In genomic region chr13:112687836-112688559, GRCh38 we compare ENCODE assay signal across 14 cellular contexts. TPM values are rescaled to one million over a fixed set of nuclear protein-coding genes. Genes with fewer than 3 reads are reported as not detected.
DNase-seq lines count a peak whose midpoint lies in the region; TF ChIP-seq lines count a peak whose summit lies in the region.
"Had no signal": no experiment of that assay in that cellular context is flagged by ENCODE, and none has a peak within 500 bp of the region (broad histone marks: within the 10 kb centered on the region; RNA-seq: fewer than 3 reads in every experiment).

No MANE protein-coding gene starts in this region.

- no peak for DNase-seq in activated CD4-positive, alpha-beta T cell treated with anti-CD3 and anti-CD28 coated beads, Interleukin-2, amount 10 ng/mL, durations not matched to agents 24 days and 14 days
- DNase-seq in activated CD4-positive, alpha-beta T cell treated with anti-CD3 and anti-CD28 coated beads, Interleukin-2, amount 50 U/mL, for 1 hour: no peak
- DNase-seq in Peyer's patch (peak in 2 of 3 donors; percentile 12 to 38), endodermal cell (peak; percentile 45), sigmoid colon (no peak), inferior parietal cortex (ENCODE audit: extremely low spot score) (no peak), occipital lobe (lab: John Stamatoyannopoulos, UW) (no peak)
- DNase-seq in stimulated activated CD4-positive, alpha-beta T cell treated with anti-CD3 and anti-CD28 coated beads, Interleukin-4, amount 100 ng/mL, for 4 hours: no peak
- DNase-seq: DMS79 treated with DMSO at 0.1 percent for 48 hours, foreskin melanocyte, left cardiac atrium, NCI-H226, psoas muscle, WERI-Rb-1 had no signal

- TF ChIP-seq POLR2A in Peyer's patch (IDR thresholded peaks at IDR 0.05) (no peak), sigmoid colon (IDR thresholded peaks at IDR 0.05) (no peak)

- H3K27ac ChIP-seq in Peyer's patch (peak overlapping the region in 2 of 4 donors; percentile 86 to 96), endodermal cell (ENCODE audit: low read depth, low read length) (no peak overlapping the region), sigmoid colon (peak overlapping the region; percentile 87 to 95 (median 94))
- H3K27ac ChIP-seq: WERI-Rb-1 had no signal

- H3K9me3 Mint-ChIP-seq in activated CD4-positive, alpha-beta T cell treated with anti-CD3 and anti-CD28 coated beads, Interleukin-2, amount 10 ng/mL, durations not matched to agents 24 days and 14 days: no peaks in the 10 kb centered on the region
- H3K9me3 Mint-ChIP-seq in endodermal cell: no peaks in the 10 kb centered on the region

- intact Hi-C loops in activated CD4-positive, alpha-beta T cell treated with anti-CD3 and anti-CD28 coated beads, Interleukin-2, amount 10 ng/mL, durations not matched to agents 24 days and 14 days (cut with micrococcal nuclease): loop anchor here (1.0 kb wide), 2 partner anchors 14 to 48 kb away; no protein-coding TSS in a partner anchor
- intact Hi-C loops in sigmoid colon (cut with DNase I): loop anchor here (5.0 kb wide), 1 partner anchor 101 kb away; the partner anchor contains the start of gene TUBGCP3

- peak overlapping the region; percentile 82 for H3K4me3 Mint-ChIP-seq in activated CD4-positive, alpha-beta T cell treated with anti-CD3 and anti-CD28 coated beads, Interleukin-2, amount 10 ng/mL, durations not matched to agents 24 days and 14 days
- peak overlapping the region; percentile 86 for H3K4me3 Mint-ChIP-seq in endodermal cell

- no peaks in the 10 kb centered on the region for H3K36me3 Mint-ChIP-seq in activated CD4-positive, alpha-beta T cell treated with anti-CD3 and anti-CD28 coated beads, Interleukin-2, amount 10 ng/mL, durations not matched to agents 24 days and 14 days (ENCODE audit: low read depth)
- H3K36me3 Mint-ChIP-seq in endodermal cell (ENCODE audit: low read depth): no peaks in the 10 kb centered on the region

- H3K9ac ChIP-seq in endodermal cell (ENCODE audit: extremely low read depth, low read length, poor library complexity, severe bottlenecking): no peak overlapping the region

- peak overlapping the region; percentile 94 for H3K27ac Mint-ChIP-seq in activated CD4-positive, alpha-beta T cell treated with anti-CD3 and anti-CD28 coated beads, Interleukin-2, amount 10 ng/mL, durations not matched to agents 24 days and 14 days
- no peak overlapping the region for H3K27ac Mint-ChIP-seq in endodermal cell

- H3K4me3 ChIP-seq in Peyer's patch (no peak overlapping the region), endodermal cell (ENCODE audit: low read length) (no peak overlapping the region), sigmoid colon (no peak overlapping the region)

- peaks cover 3% of the 10 kb centered on the region for H3K27me3 Mint-ChIP-seq in activated CD4-positive, alpha-beta T cell treated with anti-CD3 and anti-CD28 coated beads, Interleukin-2, amount 10 ng/mL, durations not matched to agents 24 days and 14 days
- H3K27me3 Mint-ChIP-seq in endodermal cell (ENCODE audit: insufficient read depth): no peaks in the 10 kb centered on the region

- H3K27me3 ChIP-seq in Peyer's patch (no peaks in the 10 kb centered on the region), endodermal cell (ENCODE audit: control insufficient read depth, insufficient read depth, low read length, poor library complexity, severe bottlenecking) (no peaks in the 10 kb centered on the region), sigmoid colon (no peaks in the 10 kb centered on the region)

- no peak for TF ChIP-seq EP300 in sigmoid colon (IDR thresholded peaks at IDR 0.05)

- no peaks in the 10 kb centered on the region for H3K36me3 ChIP-seq in Peyer's patch
- no peaks in the 10 kb centered on the region for H3K36me3 ChIP-seq in endodermal cell (ENCODE audit: control insufficient read depth, insufficient read depth, low read length)
- no peaks in the 10 kb centered on the region for H3K36me3 ChIP-seq in sigmoid colon
- H3K36me3 ChIP-seq: WERI-Rb-1 had no signal

- peaks cover 38% of the 10 kb centered on the region for H3K4me1 Mint-ChIP-seq in activated CD4-positive, alpha-beta T cell treated with anti-CD3 and anti-CD28 coated beads, Interleukin-2, amount 10 ng/mL, durations not matched to agents 24 days and 14 days
- peaks cover 38% of the 10 kb centered on the region for H3K4me1 Mint-ChIP-seq in endodermal cell

- H3K4me1 ChIP-seq in Peyer's patch: peaks cover 0 to 13% (median 8%) of the 10 kb centered on the region in 4 donors
- H3K4me1 ChIP-seq in endodermal cell (ENCODE audit: control insufficient read depth, insufficient read depth, low read length): peaks cover 8% of the 10 kb centered on the region
- H3K4me1 ChIP-seq in sigmoid colon: peaks cover 0 to 32% (median 20%) of the 10 kb centered on the region in 4 donors

- 90 to 96% methylated on average over 8 to 10 of the region's 10 CpGs for WGBS in endodermal cell (ENCODE audit: insufficient coverage in 1 of 2, insufficient read length in 1 of 2), 2 experiments
- 87 to 90% methylated on average over 10 of the region's 10 CpGs for WGBS in sigmoid colon, 2 donors

- TF ChIP-seq CTCF in Peyer's patch (IDR thresholded peaks at IDR 0.05): no peak
- no peak for TF ChIP-seq CTCF in endodermal cell (conservative IDR thresholded peaks at IDR 0.05)
- TF ChIP-seq CTCF in sigmoid colon (IDR thresholded peaks at IDR 0.05): no peak

- no peaks in the 10 kb centered on the region for H3K9me3 ChIP-seq in Peyer's patch
- H3K9me3 ChIP-seq in endodermal cell (ENCODE audit: control insufficient read depth, low read length): no peaks in the 10 kb centered on the region
- no peaks in the 10 kb centered on the region for H3K9me3 ChIP-seq in sigmoid colon
- H3K9me3 ChIP-seq: psoas muscle had no signal

RNA-seq across cellular contexts. Expression of gene ATP11A, which starts 1.8 kb away (rescaled TPM):
- 79.4 and 80.6 TPM in 2 replicates for total RNA-seq in activated CD4-positive, alpha-beta T cell treated with anti-CD3 and anti-CD28 coated beads, Interleukin-2, amount 10 ng/mL, durations not matched to agents 24 days and 14 days
- 10 to 100 TPM; 33.1 to 64.2 (median 53.7) TPM for total RNA-seq in Peyer's patch
- total RNA-seq in endodermal cell: 100 to 1,000 TPM; 122 to 140 TPM
- 32.6 TPM for polyA plus RNA-seq in endodermal cell (2013, experiment 1 of 2)
- 30.0 TPM for polyA plus RNA-seq in endodermal cell (2013, experiment 2 of 2)
- total RNA-seq in sigmoid colon: 10 to 100 TPM in 2 of 4 donors, 1 to 10 TPM in 2; 9.6 to 22.9 (median 15.9) TPM
- polyA plus RNA-seq in sigmoid colon: 1 to 10 TPM in 2 of 3 donors, under 1 TPM in 1; 0.69 to 8.5 (median 3.0) TPM
- 6.7 TPM for total RNA-seq in occipital lobe

Comparison
In these comparisons a context has a peak if more than half of its experiments do, and no peak if none do; other contexts are left out.
1. DNase-seq: peak in Peyer's patch (2 of 3) and endodermal cell (single experiment); none in activated CD4-positive, alpha-beta T cell treated with anti-CD3 and anti-CD28 coated beads, Interleukin-2, amount 10 ng/mL, durations not matched to agents 24 days and 14 days (single experiment), activated CD4-positive, alpha-beta T cell treated with anti-CD3 and anti-CD28 coated beads, Interleukin-2, amount 50 U/mL, for 1 hour (single experiment), sigmoid colon (single experiment), inferior parietal cortex (single experiment), stimulated activated CD4-positive, alpha-beta T cell treated with anti-CD3 and anti-CD28 coated beads, Interleukin-4, amount 100 ng/mL, for 4 hours (0 of 2) and occipital lobe (single experiment).